Comparison of ENCODE assay signal across 10 cellular contexts in genomic region chr6:163782436-163783003, GRCh38.
DNase-seq lines count a peak whose midpoint lies in the region; ATAC-seq lines count a peak whose summit lies in the region.
"Had no signal": no experiment of that assay in that cellular context is flagged by ENCODE, and none has a peak within 500 bp of the region (broad histone marks: within the 10 kb centered on the region; RNA-seq: fewer than 3 reads in every experiment).

No MANE protein-coding gene starts in this region.

- intact Hi-C loops in activated CD4-positive, alpha-beta T cell treated with anti-CD3 and anti-CD28 coated beads for 36 hours (cut with DNase I, micrococcal nuclease): no loop called here

- ATAC-seq in GM18873 (IDR thresholded peaks at IDR 0.05; ENCODE audit: low FRiP score, unreplicated experiment) (peak; percentile 82), HG02763 (IDR thresholded peaks at IDR 0.05; ENCODE audit: unreplicated experiment) (peak; percentile 86), naive B cell (ENCODE audit: low read depth in 2 of 2) (peak; percentile 52 to 58)
- no peak for ATAC-seq in activated CD4-positive, alpha-beta T cell treated with anti-CD3 and anti-CD28 coated beads for 36 hours

- CTCF ChIA-PET in activated CD4-positive, alpha-beta T cell treated with anti-CD3 and anti-CD28 coated beads for 36 hours (lab: Charles Lee): no interaction called here

- H3K4me3 Mint-ChIP-seq in naive B cell: peak overlapping the region in 7 of 8 donors; percentile 10 to 81 (median 37)
- no peak overlapping the region for H3K4me3 Mint-ChIP-seq in activated CD4-positive, alpha-beta T cell treated with anti-CD3 and anti-CD28 coated beads for 36 hours

- peaks cover 0 to 1% (median 0%) of the 10 kb centered on the region in 7 donors for H3K9me3 Mint-ChIP-seq in naive B cell
- no peaks in the 10 kb centered on the region for H3K9me3 Mint-ChIP-seq in activated CD4-positive, alpha-beta T cell treated with anti-CD3 and anti-CD28 coated beads for 36 hours (ENCODE audit: low read depth)

- POLR2A ChIA-PET in activated CD4-positive, alpha-beta T cell treated with anti-CD3 and anti-CD28 coated beads for 36 hours (lab: Charles Lee): no interaction called here

- peaks cover 10 to 18% (median 12%) of the 10 kb centered on the region in 3 donors for H3K4me1 Mint-ChIP-seq in naive B cell
- no peaks in the 10 kb centered on the region for H3K4me1 Mint-ChIP-seq in activated CD4-positive, alpha-beta T cell treated with anti-CD3 and anti-CD28 coated beads for 36 hours

- H3K36me3 Mint-ChIP-seq in naive B cell: no peaks in the 10 kb centered on the region
- H3K36me3 Mint-ChIP-seq in activated CD4-positive, alpha-beta T cell treated with anti-CD3 and anti-CD28 coated beads for 36 hours (ENCODE audit: low read depth): no peaks in the 10 kb centered on the region

- H3K27me3 Mint-ChIP-seq in naive B cell: peaks cover 0 to 11% (median 5%) of the 10 kb centered on the region in 3 donors
- H3K27me3 Mint-ChIP-seq in activated CD4-positive, alpha-beta T cell treated with anti-CD3 and anti-CD28 coated beads for 36 hours: peaks cover 14% of the 10 kb centered on the region

- H3K27ac Mint-ChIP-seq in naive B cell: peak overlapping the region in 3 of 6 donors; percentile 17 to 72 (median 70)
- no peak overlapping the region for H3K27ac Mint-ChIP-seq in activated CD4-positive, alpha-beta T cell treated with anti-CD3 and anti-CD28 coated beads for 36 hours

- DNase-seq in NOMO-1 treated with DMSO at 0.1 percent for 48 hours (lab: John Stamatoyannopoulos, UW; ENCODE audit: unreplicated experiment): peak; percentile 48
- DNase-seq in naive B cell: no peak
- DNase-seq in NCI-H2107 (lab: John Stamatoyannopoulos, UW): no peak
- no peak for DNase-seq in activated CD4-positive, alpha-beta T cell treated with anti-CD3 and anti-CD28 coated beads for 36 hours
- no peak for DNase-seq in NCI-H748 treated with DMSO at 0.1 percent for 48 hours (lab: John Stamatoyannopoulos, UW)
- DNase-seq in RKO (ENCODE audit: low spot score): no peak
- DNase-seq: activated effector memory CD4-positive, alpha-beta T cell treated with anti-CD3 and anti-CD28 coated beads, Interleukin-2, amount 50 U/mL, for 16 hours; NCI-H526 had no signal
